1 cellular context compared by ENCODE assay signal in the genomic region with DNA sequence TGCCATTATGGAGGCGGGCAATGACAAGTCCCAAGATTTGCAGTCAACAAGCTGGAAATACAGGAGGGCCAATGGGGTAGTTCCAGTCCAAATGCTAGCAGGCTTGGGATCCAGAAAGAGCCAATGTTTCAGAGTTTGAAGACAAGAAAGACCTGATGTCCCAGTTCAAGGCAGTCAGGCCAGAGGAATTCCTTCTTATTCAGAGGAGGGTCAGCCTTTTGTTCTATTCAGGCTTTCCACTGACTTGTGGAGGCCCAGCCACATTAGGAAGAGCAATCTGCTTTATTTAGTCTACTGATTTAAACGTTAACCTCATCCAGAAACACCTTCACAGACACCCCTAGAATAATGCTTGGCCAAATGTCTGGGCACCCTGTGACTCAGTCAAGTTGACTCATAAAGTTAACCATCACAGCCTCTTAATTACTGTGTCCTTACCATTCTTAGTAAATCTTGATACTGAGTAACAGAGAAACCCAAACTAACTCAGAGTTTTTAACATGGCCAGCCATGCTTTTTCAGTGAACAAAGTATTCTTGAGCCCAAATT.
TF ChIP-seq lines count a peak whose summit lies in the region.

No MANE protein-coding gene starts in this region.

TF ChIP-seq in GM23338, 12 proteins besides CTCF, POLR2A, EP300 and RAD21:
- TF ChIP-seq, protein P1, sequence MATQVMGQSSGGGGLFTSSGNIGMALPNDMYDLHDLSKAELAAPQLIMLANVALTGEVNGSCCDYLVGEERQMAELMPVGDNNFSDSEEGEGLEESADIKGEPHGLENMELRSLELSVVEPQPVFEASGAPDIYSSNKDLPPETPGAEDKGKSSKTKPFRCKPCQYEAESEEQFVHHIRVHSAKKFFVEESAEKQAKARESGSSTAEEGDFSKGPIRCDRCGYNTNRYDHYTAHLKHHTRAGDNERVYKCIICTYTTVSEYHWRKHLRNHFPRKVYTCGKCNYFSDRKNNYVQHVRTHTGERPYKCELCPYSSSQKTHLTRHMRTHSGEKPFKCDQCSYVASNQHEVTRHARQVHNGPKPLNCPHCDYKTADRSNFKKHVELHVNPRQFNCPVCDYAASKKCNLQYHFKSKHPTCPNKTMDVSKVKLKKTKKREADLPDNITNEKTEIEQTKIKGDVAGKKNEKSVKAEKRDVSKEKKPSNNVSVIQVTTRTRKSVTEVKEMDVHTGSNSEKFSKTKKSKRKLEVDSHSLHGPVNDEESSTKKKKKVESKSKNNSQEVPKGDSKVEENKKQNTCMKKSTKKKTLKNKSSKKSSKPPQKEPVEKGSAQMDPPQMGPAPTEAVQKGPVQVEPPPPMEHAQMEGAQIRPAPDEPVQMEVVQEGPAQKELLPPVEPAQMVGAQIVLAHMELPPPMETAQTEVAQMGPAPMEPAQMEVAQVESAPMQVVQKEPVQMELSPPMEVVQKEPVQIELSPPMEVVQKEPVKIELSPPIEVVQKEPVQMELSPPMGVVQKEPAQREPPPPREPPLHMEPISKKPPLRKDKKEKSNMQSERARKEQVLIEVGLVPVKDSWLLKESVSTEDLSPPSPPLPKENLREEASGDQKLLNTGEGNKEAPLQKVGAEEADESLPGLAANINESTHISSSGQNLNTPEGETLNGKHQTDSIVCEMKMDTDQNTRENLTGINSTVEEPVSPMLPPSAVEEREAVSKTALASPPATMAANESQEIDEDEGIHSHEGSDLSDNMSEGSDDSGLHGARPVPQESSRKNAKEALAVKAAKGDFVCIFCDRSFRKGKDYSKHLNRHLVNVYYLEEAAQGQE (IDR thresholded peaks at IDR 0.05; ENCODE audit: unreplicated experiment) = no peak
- TF ChIP-seq JUNB (IDR thresholded peaks at IDR 0.05; ENCODE audit: unreplicated experiment) (no peak), STAT1 (IDR thresholded peaks at IDR 0.05; ENCODE audit: unreplicated experiment) (no peak), NANOG (IDR thresholded peaks at IDR 0.05; ENCODE audit: borderline replicate concordance) (no peak), EZH2 (IDR thresholded peaks at IDR 0.05; ENCODE audit: low read depth, unreplicated experiment) (no peak), EZH2phosphoT487 (IDR thresholded peaks at IDR 0.05; ENCODE audit: unreplicated experiment) (no peak), POLR2AphosphoS5 (IDR thresholded peaks at IDR 0.05; ENCODE audit: low read depth) (no peak), CREB1 (CRISPR knock-in tag; IDR thresholded peaks at IDR 0.05; ENCODE audit: low read depth) (no peak), ZNF114 (CRISPR knock-in tag; IDR thresholded peaks at IDR 0.05) (no peak), ZNF331 (CRISPR knock-in tag; IDR thresholded peaks at IDR 0.05; ENCODE audit: low read depth) (no peak)
- TF ChIP-seq, protein P2, sequence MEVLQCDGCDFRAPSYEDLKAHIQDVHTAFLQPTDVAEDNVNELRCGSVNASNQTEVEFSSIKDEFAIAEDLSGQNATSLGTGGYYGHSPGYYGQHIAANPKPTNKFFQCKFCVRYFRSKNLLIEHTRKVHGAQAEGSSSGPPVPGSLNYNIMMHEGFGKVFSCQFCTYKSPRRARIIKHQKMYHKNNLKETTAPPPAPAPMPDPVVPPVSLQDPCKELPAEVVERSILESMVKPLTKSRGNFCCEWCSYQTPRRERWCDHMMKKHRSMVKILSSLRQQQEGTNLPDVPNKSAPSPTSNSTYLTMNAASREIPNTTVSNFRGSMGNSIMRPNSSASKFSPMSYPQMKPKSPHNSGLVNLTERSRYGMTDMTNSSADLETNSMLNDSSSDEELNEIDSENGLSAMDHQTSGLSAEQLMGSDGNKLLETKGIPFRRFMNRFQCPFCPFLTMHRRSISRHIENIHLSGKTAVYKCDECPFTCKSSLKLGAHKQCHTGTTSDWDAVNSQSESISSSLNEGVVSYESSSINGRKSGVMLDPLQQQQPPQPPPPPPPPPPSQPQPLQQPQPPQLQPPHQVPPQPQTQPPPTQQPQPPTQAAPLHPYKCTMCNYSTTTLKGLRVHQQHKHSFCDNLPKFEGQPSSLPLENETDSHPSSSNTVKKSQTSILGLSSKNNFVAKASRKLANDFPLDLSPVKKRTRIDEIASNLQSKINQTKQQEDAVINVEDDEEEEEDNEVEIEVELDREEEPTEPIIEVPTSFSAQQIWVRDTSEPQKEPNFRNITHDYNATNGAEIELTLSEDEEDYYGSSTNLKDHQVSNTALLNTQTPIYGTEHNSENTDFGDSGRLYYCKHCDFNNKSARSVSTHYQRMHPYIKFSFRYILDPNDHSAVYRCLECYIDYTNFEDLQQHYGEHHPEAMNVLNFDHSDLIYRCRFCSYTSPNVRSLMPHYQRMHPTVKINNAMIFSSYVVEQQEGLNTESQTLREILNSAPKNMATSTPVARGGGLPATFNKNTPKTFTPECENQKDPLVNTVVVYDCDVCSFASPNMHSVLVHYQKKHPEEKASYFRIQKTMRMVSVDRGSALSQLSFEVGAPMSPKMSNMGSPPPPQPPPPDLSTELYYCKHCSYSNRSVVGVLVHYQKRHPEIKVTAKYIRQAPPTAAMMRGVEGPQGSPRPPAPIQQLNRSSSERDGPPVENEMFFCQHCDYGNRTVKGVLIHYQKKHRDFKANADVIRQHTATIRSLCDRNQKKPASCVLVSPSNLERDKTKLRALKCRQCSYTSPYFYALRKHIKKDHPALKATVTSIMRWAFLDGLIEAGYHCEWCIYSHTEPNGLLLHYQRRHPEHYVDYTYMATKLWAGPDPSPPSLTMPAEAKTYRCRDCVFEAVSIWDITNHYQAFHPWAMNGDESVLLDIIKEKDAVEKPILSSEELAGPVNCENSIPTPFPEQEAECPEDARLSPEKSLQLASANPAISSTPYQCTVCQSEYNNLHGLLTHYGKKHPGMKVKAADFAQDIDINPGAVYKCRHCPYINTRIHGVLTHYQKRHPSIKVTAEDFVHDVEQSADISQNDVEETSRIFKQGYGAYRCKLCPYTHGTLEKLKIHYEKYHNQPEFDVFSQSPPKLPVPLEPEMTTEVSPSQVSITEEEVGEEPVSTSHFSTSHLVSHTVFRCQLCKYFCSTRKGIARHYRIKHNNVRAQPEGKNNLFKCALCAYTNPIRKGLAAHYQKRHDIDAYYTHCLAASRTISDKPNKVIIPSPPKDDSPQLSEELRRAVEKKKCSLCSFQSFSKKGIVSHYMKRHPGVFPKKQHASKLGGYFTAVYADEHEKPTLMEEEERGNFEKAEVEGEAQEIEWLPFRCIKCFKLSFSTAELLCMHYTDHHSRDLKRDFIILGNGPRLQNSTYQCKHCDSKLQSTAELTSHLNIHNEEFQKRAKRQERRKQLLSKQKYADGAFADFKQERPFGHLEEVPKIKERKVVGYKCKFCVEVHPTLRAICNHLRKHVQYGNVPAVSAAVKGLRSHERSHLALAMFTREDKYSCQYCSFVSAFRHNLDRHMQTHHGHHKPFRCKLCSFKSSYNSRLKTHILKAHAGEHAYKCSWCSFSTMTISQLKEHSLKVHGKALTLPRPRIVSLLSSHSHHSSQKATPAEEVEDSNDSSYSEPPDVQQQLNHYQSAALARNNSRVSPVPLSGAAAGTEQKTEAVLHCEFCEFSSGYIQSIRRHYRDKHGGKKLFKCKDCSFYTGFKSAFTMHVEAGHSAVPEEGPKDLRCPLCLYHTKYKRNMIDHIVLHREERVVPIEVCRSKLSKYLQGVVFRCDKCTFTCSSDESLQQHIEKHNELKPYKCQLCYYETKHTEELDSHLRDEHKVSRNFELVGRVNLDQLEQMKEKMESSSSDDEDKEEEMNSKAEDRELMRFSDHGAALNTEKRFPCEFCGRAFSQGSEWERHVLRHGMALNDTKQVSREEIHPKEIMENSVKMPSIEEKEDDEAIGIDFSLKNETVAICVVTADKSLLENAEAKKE (CRISPR knock-in tag; IDR thresholded peaks at IDR 0.05) = no peak
- TF ChIP-seq, protein P3, sequence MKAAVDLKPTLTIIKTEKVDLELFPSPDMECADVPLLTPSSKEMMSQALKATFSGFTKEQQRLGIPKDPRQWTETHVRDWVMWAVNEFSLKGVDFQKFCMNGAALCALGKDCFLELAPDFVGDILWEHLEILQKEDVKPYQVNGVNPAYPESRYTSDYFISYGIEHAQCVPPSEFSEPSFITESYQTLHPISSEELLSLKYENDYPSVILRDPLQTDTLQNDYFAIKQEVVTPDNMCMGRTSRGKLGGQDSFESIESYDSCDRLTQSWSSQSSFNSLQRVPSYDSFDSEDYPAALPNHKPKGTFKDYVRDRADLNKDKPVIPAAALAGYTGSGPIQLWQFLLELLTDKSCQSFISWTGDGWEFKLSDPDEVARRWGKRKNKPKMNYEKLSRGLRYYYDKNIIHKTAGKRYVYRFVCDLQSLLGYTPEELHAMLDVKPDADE (IDR thresholded peaks at IDR 0.05) = no peak
